Comparison of ENCODE assay signal across 8 cellular contexts in genomic region chr17:7856840-7857723, GRCh38. TPM values are rescaled to one million over a fixed set of nuclear protein-coding genes. Genes with fewer than 3 reads are reported as not detected.
DNase-seq lines count a peak whose midpoint lies in the region; TF ChIP-seq lines count a peak whose summit lies in the region.

NAA38 (minus strand) TSS chr17:7857559; CDS start chr17:7857463, 96 bp downstream.

- 0 to 1% (median 0%) methylated on average over 27 to 62 of the region's 62 CpGs for WGBS in stomach, 5 donors

- H3K9me3 ChIP-seq in stomach, result no peaks in the 10 kb centered on the region

- H3K9me3 Mint-ChIP-seq in activated T-helper 2 cell treated with anti-CD3 and anti-CD28 coated beads, Interferon-gamma antibody, Interleukin-2, Interleukin-4, amounts not matched to agents 10 μg/mL and 5 μg/mL and 100 μg/mL, durations not matched to agents 14 hours and 24 hours and 36 hours, result no peaks in the 10 kb centered on the region
- no peaks in the 10 kb centered on the region for H3K9me3 Mint-ChIP-seq in nephron progenitor cell

- CTCF ChIA-PET in RWPE1 (lab: Yijun Ruan, JAX), result interaction anchor here (0.6 to 2.3 kb wide), 6 partner anchors 9 to 200 kb away, joined by 3 to 13 read pairs (median 4); no protein-coding TSS in a partner anchor

- DNase-seq in ELR (ENCODE audit: low read depth), result peak; percentile 100
- peak; percentile 98 for DNase-seq in H4 (ENCODE audit: low spot score)
- peak; percentile 99 for DNase-seq in LNCaP clone FGC (ENCODE audit: low read depth)
- peak; percentile 94 for DNase-seq in RWPE1 (ENCODE audit: low spot score)
- DNase-seq in activated T-helper 2 cell treated with anti-CD3 and anti-CD28 coated beads, Interferon-gamma antibody, Interleukin-2, Interleukin-4, amounts not matched to agents 10 μg/mL and 5 μg/mL and 100 μg/mL, durations not matched to agents 14 hours and 24 hours and 36 hours (ENCODE audit: low spot score), result peak; percentile 94
- peak; percentile 100 for DNase-seq in fibroblast of the aortic adventitia (ENCODE audit: low read depth)
- peak; percentile 91 for DNase-seq in nephron progenitor cell
- peak; percentile 96 for DNase-seq in stomach

- POLR2A ChIA-PET in RWPE1 (lab: Yijun Ruan, JAX; ENCODE audit: low non-redundant PET), result interaction anchor here (0.5 to 1.1 kb wide), 3 partner anchors 14 to 213 kb away, joined by 3 to 7 read pairs (median 3); no protein-coding TSS in a partner anchor

- H3K4me1 ChIP-seq in stomach, result peaks cover 33 to 51% (median 42%) of the 10 kb centered on the region in 4 donors

- H3K36me3 Mint-ChIP-seq in activated T-helper 2 cell treated with anti-CD3 and anti-CD28 coated beads, Interferon-gamma antibody, Interleukin-2, Interleukin-4, amounts not matched to agents 10 μg/mL and 5 μg/mL and 100 μg/mL, durations not matched to agents 14 hours and 24 hours and 36 hours (ENCODE audit: low read depth), result peaks cover 45% of the 10 kb centered on the region
- peaks cover 23% of the 10 kb centered on the region for H3K36me3 Mint-ChIP-seq in nephron progenitor cell (ENCODE audit: low read depth)

- peak within 1 kb of the TSS; percentile 94 for H3K27ac ChIP-seq in RWPE1
- H3K27ac ChIP-seq in stomach, result peak within 1 kb of the TSS; percentile 93 to 96 (median 94)

- no peak within 1 kb of the TSS for H3K27ac Mint-ChIP-seq in activated T-helper 2 cell treated with anti-CD3 and anti-CD28 coated beads, Interferon-gamma antibody, Interleukin-2, Interleukin-4, amounts not matched to agents 10 μg/mL and 5 μg/mL and 100 μg/mL, durations not matched to agents 14 hours and 24 hours and 36 hours
- H3K27ac Mint-ChIP-seq in nephron progenitor cell, result no peak within 1 kb of the TSS

- H3K36me3 ChIP-seq in stomach, result peaks cover 19 to 55% (median 43%) of the 10 kb centered on the region in 4 donors

- no peaks in the 10 kb centered on the region for H3K27me3 Mint-ChIP-seq in activated T-helper 2 cell treated with anti-CD3 and anti-CD28 coated beads, Interferon-gamma antibody, Interleukin-2, Interleukin-4, amounts not matched to agents 10 μg/mL and 5 μg/mL and 100 μg/mL, durations not matched to agents 14 hours and 24 hours and 36 hours (ENCODE audit: low read depth)
- peaks cover 9% of the 10 kb centered on the region for H3K27me3 Mint-ChIP-seq in nephron progenitor cell (ENCODE audit: low read depth, poor library complexity)

- TF ChIP-seq EP300 in stomach (IDR thresholded peaks at IDR 0.05), result no peak

- H3K27me3 ChIP-seq in stomach, result no peaks in the 10 kb centered on the region

- H3K4me3 Mint-ChIP-seq in activated T-helper 2 cell treated with anti-CD3 and anti-CD28 coated beads, Interferon-gamma antibody, Interleukin-2, Interleukin-4, amounts not matched to agents 10 μg/mL and 5 μg/mL and 100 μg/mL, durations not matched to agents 14 hours and 24 hours and 36 hours (ENCODE audit: low read depth), result no peak within 1 kb of the TSS
- H3K4me3 Mint-ChIP-seq in nephron progenitor cell, result no peak within 1 kb of the TSS

- peak within 1 kb of the TSS; percentile 63 for H3K4me3 ChIP-seq in LNCaP clone FGC (ENCODE audit: low read depth, low read length)
- H3K4me3 ChIP-seq in fibroblast of the aortic adventitia (ENCODE audit: low read depth, low read length), result peak within 1 kb of the TSS; percentile 86
- H3K4me3 ChIP-seq in stomach, result peak within 1 kb of the TSS; percentile 64 to 77 (median 68)

- peaks cover 20% of the 10 kb centered on the region for H3K4me1 Mint-ChIP-seq in activated T-helper 2 cell treated with anti-CD3 and anti-CD28 coated beads, Interferon-gamma antibody, Interleukin-2, Interleukin-4, amounts not matched to agents 10 μg/mL and 5 μg/mL and 100 μg/mL, durations not matched to agents 14 hours and 24 hours and 36 hours (ENCODE audit: low read depth)
- H3K4me1 Mint-ChIP-seq in nephron progenitor cell, result peaks cover 10% of the 10 kb centered on the region

- TF ChIP-seq CTCF in LNCaP clone FGC (IDR thresholded peaks at IDR 0.05; ENCODE audit: control insufficient read depth, extremely low read depth, insufficient read depth) (peak; percentile 56), RWPE1 (conservative IDR thresholded peaks at IDR 0.05; ENCODE audit: low read depth) (peak; percentile 48; the same call in 1 of the 2 replicates), fibroblast of the aortic adventitia (IDR thresholded peaks at IDR 0.05; ENCODE audit: insufficient read depth, low read length) (peak; percentile 62), nephron progenitor cell (IDR thresholded peaks at IDR 0.05) (no peak), stomach (IDR thresholded peaks at IDR 0.05) (peak in 4 of 7 experiments; percentile 9 to 71 (median 40))

- intact Hi-C loops in activated T-helper 2 cell treated with anti-CD3 and anti-CD28 coated beads, Interferon-gamma antibody, Interleukin-2, Interleukin-4, amounts not matched to agents 10 μg/mL and 5 μg/mL and 100 μg/mL, durations not matched to agents 14 hours and 24 hours and 36 hours (cut with micrococcal nuclease), result loop anchor here (1.0 to 10.0 kb wide), 7 partner anchors 14 to 299 kb away; partner anchors contain the start of gene CNTROB
- intact Hi-C loops in stomach (cut with DNase I; ENCODE audit: low total_unique reads), result loop anchor here (10.0 kb wide), 1 partner anchor 112 kb away; no protein-coding TSS in a partner anchor

- no peak for TF ChIP-seq POLR2A in stomach (IDR thresholded peaks at IDR 0.05)

RNA-seq across cellular contexts. Expression of gene NAA38, which starts in this region (rescaled TPM):
- total RNA-seq in H4 (2014; rRNA removed; shearing (Covaris generic)), result 70.3 and 104 TPM in 2 replicates
- 52.6 and 53.0 TPM in 2 replicates for total RNA-seq in activated T-helper 2 cell treated with anti-CD3 and anti-CD28 coated beads, Interferon-gamma antibody, Interleukin-2, Interleukin-4, amounts not matched to agents 10 μg/mL and 5 μg/mL and 100 μg/mL, durations not matched to agents 14 hours and 24 hours and 36 hours
- total RNA-seq in fibroblast of the aortic adventitia (ENCODE audit: low replicate concordance), result 39.1 and 41.1 TPM in 2 replicates
- total RNA-seq in stomach, result 100 to 1,000 TPM in 2 of 5 donors, 10 to 100 TPM in 3; 42.0 to 281 (median 94.5) TPM
- 100 to 1,000 TPM; 131 to 153 (median 151) TPM for polyA plus RNA-seq in stomach

Comparison
In these comparisons a context has a peak if more than half of its experiments do, and no peak if none do; other contexts are left out.
1. Peak in every context shown above with its lines: DNase-seq, H3K4me3 ChIP-seq and H3K27ac ChIP-seq.